ENCODE assay signal across 8 cellular contexts in the genomic region with DNA sequence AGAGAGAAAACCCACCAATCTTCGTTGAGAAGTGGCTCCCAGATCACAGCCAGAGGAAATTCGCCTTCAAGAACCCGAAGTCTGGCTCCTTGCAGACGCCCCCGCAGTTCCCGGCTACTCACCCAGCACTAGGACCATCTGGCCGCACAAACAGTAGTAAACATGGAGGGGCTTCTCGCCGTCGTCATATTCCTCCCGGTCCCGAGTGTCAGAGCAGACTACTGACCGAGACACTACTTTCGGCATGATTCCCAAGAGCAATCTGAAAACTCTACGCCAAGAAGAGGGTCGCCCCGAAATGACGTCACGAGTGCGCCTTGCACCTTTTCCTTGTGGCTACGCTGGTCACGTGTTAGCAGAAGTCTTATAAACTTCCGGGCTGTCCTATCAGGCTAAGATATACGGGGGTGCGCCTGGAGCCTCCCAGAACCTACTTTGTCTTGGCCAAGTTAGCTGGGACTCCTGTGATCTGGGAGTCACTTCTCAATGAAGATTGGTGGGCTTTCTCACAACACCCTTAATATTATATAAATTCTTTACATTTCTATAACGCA. TPM values are rescaled to one million over a fixed set of nuclear protein-coding genes. Genes with fewer than 3 reads are reported as not detected.
DNase-seq lines count a peak whose midpoint lies in the region; ATAC-seq and TF ChIP-seq lines count a peak whose summit lies in the region.

A gene (minus strand): TSS at position 300 of the 554 bp plus-strand sequence. CDS start 54 bp downstream, at position 246.

- peak within 1 kb of the TSS; percentile 89 for H3K4me3 Mint-ChIP-seq in activated CD4-positive, alpha-beta T cell treated with anti-CD3 and anti-CD28 coated beads for 36 hours

- peak within 1 kb of the TSS; percentile 91 for H3K27ac Mint-ChIP-seq in activated CD4-positive, alpha-beta T cell treated with anti-CD3 and anti-CD28 coated beads for 36 hours

- ATAC-seq in HG03457 (IDR thresholded peaks at IDR 0.05; ENCODE audit: unreplicated experiment) = peak; percentile 71
- peak; percentile 99 for ATAC-seq in activated CD4-positive, alpha-beta T cell treated with anti-CD3 and anti-CD28 coated beads for 36 hours

- H3K27ac ChIP-seq in cingulate gyrus (ENCODE audit: low read depth, low read length) = peak within 1 kb of the TSS; percentile 54

- TF ChIP-seq POLR2A in GM19193 (IDR thresholded peaks at IDR 0.05; ENCODE audit: extremely low read depth, insufficient read depth, insufficient read length) = peak; percentile 51

- peak; percentile 91 for DNase-seq in AG20443 (ENCODE audit: low spot score)
- DNase-seq in NCI-H524 treated with DMSO at 0.1 percent for 48 hours (lab: John Stamatoyannopoulos, UW) = peak; percentile 84
- peak; percentile 93 for DNase-seq in activated CD4-positive, alpha-beta T cell treated with anti-CD3 and anti-CD28 coated beads for 36 hours
- DNase-seq in kidney glomerular epithelial cell (lab: John Stamatoyannopoulos, UW) = peak; percentile 68
- peak; percentile 50 to 61 for DNase-seq in stimulated activated CD4-positive, alpha-beta T cell treated with anti-CD3 and anti-CD28 coated beads, Interleukin-1b, Interleukin-23, amount 100 ng/mL, for 1 hour (ENCODE audit: low read depth in 2 of 2)

- peaks cover 12% of the 10 kb centered on the region for H3K4me1 Mint-ChIP-seq in activated CD4-positive, alpha-beta T cell treated with anti-CD3 and anti-CD28 coated beads for 36 hours

- intact Hi-C loops in activated CD4-positive, alpha-beta T cell treated with anti-CD3 and anti-CD28 coated beads for 36 hours (cut with DNase I, micrococcal nuclease) = loop anchor here (1.0 to 2.0 kb wide), 4 partner anchors 9 to 128 kb away; a partner anchor contains a TSS

- POLR2A ChIA-PET in activated CD4-positive, alpha-beta T cell treated with anti-CD3 and anti-CD28 coated beads for 36 hours (lab: Charles Lee) = interaction anchor here (0.5 to 0.7 kb wide), 2 partner anchors 19 to 309 kb away, joined by 3 to 5 read pairs; no protein-coding TSS in a partner anchor

- CTCF ChIA-PET in activated CD4-positive, alpha-beta T cell treated with anti-CD3 and anti-CD28 coated beads for 36 hours (lab: Charles Lee) = no interaction called here

- H3K9me3 Mint-ChIP-seq in activated CD4-positive, alpha-beta T cell treated with anti-CD3 and anti-CD28 coated beads for 36 hours (ENCODE audit: low read depth) = no peaks in the 10 kb centered on the region

- H3K27me3 Mint-ChIP-seq in activated CD4-positive, alpha-beta T cell treated with anti-CD3 and anti-CD28 coated beads for 36 hours = no peaks in the 10 kb centered on the region

- H3K36me3 Mint-ChIP-seq in activated CD4-positive, alpha-beta T cell treated with anti-CD3 and anti-CD28 coated beads for 36 hours (ENCODE audit: low read depth) = peaks cover 2% of the 10 kb centered on the region

RNA-seq across cellular contexts. Expression of the gene that starts here (rescaled TPM):
- total RNA-seq in activated CD4-positive, alpha-beta T cell treated with anti-CD3 and anti-CD28 coated beads for 36 hours = 10 to 100 TPM; 21.3 to 21.7 TPM

Comparison
In these comparisons a context has a peak if more than half of its experiments do, and no peak if none do; other contexts are left out.
1. Peak in every context shown above with its lines: DNase-seq, ATAC-seq and H3K27ac ChIP-seq.